In genomic region chr12:12717586-12718381, GRCh38 we compare ENCODE assay signal across 9 cellular contexts. TPM values are rescaled to one million over a fixed set of nuclear protein-coding genes. Genes with fewer than 3 reads are reported as not detected.
A peak's percentile ranks its signal among the peaks of the same experiment; 100 is the strongest.
DNase-seq lines count a peak whose midpoint lies in the region; ATAC-seq and TF ChIP-seq lines count a peak whose summit lies in the region.
"Had no signal": no experiment of that assay in that cellular context is flagged by ENCODE, and none has a peak within 500 bp of the region (broad histone marks: within the 10 kb centered on the region; RNA-seq: fewer than 3 reads in every experiment).

No MANE protein-coding gene starts in this region.

- H3K4me1 Mint-ChIP-seq in CD14-positive monocyte, result peaks cover 61% of the 10 kb centered on the region
- peaks cover 69% of the 10 kb centered on the region for H3K4me1 Mint-ChIP-seq in activated T-cell treated with anti-CD3 and anti-CD28 coated beads, Interleukin-2, amount 50 U/mL, for 24 hours (ENCODE audit: low read depth)

- peak overlapping the region; percentile 70 for H3K4me3 ChIP-seq in ovary

- H3K4me3 Mint-ChIP-seq in CD14-positive monocyte, result peak overlapping the region; percentile 97 to 99
- H3K4me3 Mint-ChIP-seq in activated T-cell treated with anti-CD3 and anti-CD28 coated beads, Interleukin-2, amount 50 U/mL, for 24 hours, result peak overlapping the region; percentile 98

- peaks cover 0 to 4% (median 2%) of the 10 kb centered on the region in 7 donors for H3K9me3 Mint-ChIP-seq in CD14-positive monocyte
- no peaks in the 10 kb centered on the region for H3K9me3 Mint-ChIP-seq in activated T-cell treated with anti-CD3 and anti-CD28 coated beads, Interleukin-2, amount 50 U/mL, for 24 hours

- WGBS in ovary, 3 donors, result 0 to 1% (median 0%) methylated on average over 62 of the region's 62 CpGs

- H3K27ac Mint-ChIP-seq in CD14-positive monocyte, result peak overlapping the region; percentile 97 to 99 (median 98)
- H3K27ac Mint-ChIP-seq in activated T-cell treated with anti-CD3 and anti-CD28 coated beads, Interleukin-2, amount 50 U/mL, for 24 hours, result peak overlapping the region; percentile 97

- peak overlapping the region; percentile 99 to 100 for H3K27ac ChIP-seq in ovary

- TF ChIP-seq POLR2A in ovary (IDR thresholded peaks at IDR 0.05), result no peak

- TF ChIP-seq CTCF in CD14-positive monocyte (IDR thresholded peaks at IDR 0.05) (no peak), ovary (IDR thresholded peaks at IDR 0.05) (no peak)

- peak; percentile 3 for ATAC-seq in GM19025 (IDR thresholded peaks at IDR 0.05; ENCODE audit: low read depth, unreplicated experiment)
- ATAC-seq in GM18870 (IDR thresholded peaks at IDR 0.05; ENCODE audit: unreplicated experiment), result no peak

- H3K36me3 ChIP-seq in ovary, result no peaks in the 10 kb centered on the region

- peak; percentile 64 for DNase-seq in CD14-positive monocyte (ENCODE audit: low spot score)
- peak; percentile 61 for DNase-seq in KBM-7
- peak; percentile 64 for DNase-seq in activated T-cell treated with anti-CD3 and anti-CD28 coated beads, Interleukin-2, amount 50 U/mL, for 24 hours
- peak; percentile 45 for DNase-seq in globus pallidus (ENCODE audit: low spot score)
- peak in 3 of 5 donors; percentile 33 to 58 (median 56) for DNase-seq in ovary
- DNase-seq in effector CD4-positive, alpha-beta T cell, result no peak

- no peak for TF ChIP-seq EP300 in ovary (IDR thresholded peaks at IDR 0.05)

- peaks cover 41 to 43% of the 10 kb centered on the region in 2 donors for H3K36me3 Mint-ChIP-seq in CD14-positive monocyte
- H3K36me3 Mint-ChIP-seq in activated T-cell treated with anti-CD3 and anti-CD28 coated beads, Interleukin-2, amount 50 U/mL, for 24 hours (ENCODE audit: low read depth), result peaks cover 60% of the 10 kb centered on the region

- H3K9me3 ChIP-seq in ovary, result no peaks in the 10 kb centered on the region

- no peaks in the 10 kb centered on the region for H3K27me3 ChIP-seq in ovary

- intact Hi-C loops in CD14-positive monocyte (cut with micrococcal nuclease), result loop anchor here (1.0 to 10.0 kb wide), 7 partner anchors 8 to 1143 kb away; partner anchors contain the start of genes BORCS5 (in 1 of the 2), CREBL2 (in 1 of the 2), DDX47 (in 1 of the 2) and DUSP16 (in 1 of the 2)
- intact Hi-C loops in ovary (cut with DNase I), result loop anchor here in 2 of 4 donors (5.0 to 10.0 kb wide), 2 partner anchors 155 to 277 kb away; partner anchors contain the start of gene DUSP16 (in 2 of the 2)

- peaks cover 20% of the 10 kb centered on the region for H3K4me1 ChIP-seq in ovary (ENCODE audit: insufficient read depth)

- H3K27me3 Mint-ChIP-seq in CD14-positive monocyte (ENCODE audit: low read depth in 3 of 3), result no peaks in the 10 kb centered on the region
- H3K27me3 Mint-ChIP-seq in activated T-cell treated with anti-CD3 and anti-CD28 coated beads, Interleukin-2, amount 50 U/mL, for 24 hours, result no peaks in the 10 kb centered on the region

- in situ Hi-C loops in KBM-7 (cut with MboI; ENCODE audit: low pct_unique_long_range_greater_than_20kb, low sequenced_read_pairs), result loop anchor here (25.0 kb wide), 1 partner anchor 105 kb away; the partner anchor contains the start of gene CREBL2

RNA-seq across cellular contexts. Expression of gene CDKN1B, which starts 0.6 kb away (rescaled TPM):
- 1 to 10 TPM; 9.2 to 9.5 TPM for polyA plus RNA-seq in CD14-positive monocyte
- total RNA-seq in ovary, result 10 to 100 TPM; 54.3 to 90.2 (median 76.8) TPM
- polyA plus RNA-seq in ovary, result 10 to 100 TPM; 73.5 to 74.2 TPM

RNA-seq across cellular contexts. Expression of gene GPR19, which starts 21.8 kb away (rescaled TPM):
- polyA plus RNA-seq in CD14-positive monocyte (not detected), ovary (under 1 TPM; 0.06 to 0.13 TPM)
- under 1 TPM in 2 of 7 donors, not detected in 5; 0.35 to 0.38 TPM for total RNA-seq in ovary
- total RNA-seq: subcutaneous adipose tissue had no signal

Comparison
In these comparisons a context has a peak if more than half of its experiments do, and no peak if none do; other contexts are left out.
1. RNA of gene CDKN1B, which starts 0.6 kb away (polyA plus RNA-seq): 73.5 to 74.2 TPM in ovary; 9.2 to 9.5 TPM in CD14-positive monocyte; every median in the first group is over 4 times any median in the second.